In genomic region chr3:40299721-40300335, GRCh38 we compare ENCODE assay signal across 11 cellular contexts. TPM values are rescaled to one million over a fixed set of nuclear protein-coding genes. Genes with fewer than 3 reads are reported as not detected.
DNase-seq lines count a peak whose midpoint lies in the region; ATAC-seq and TF ChIP-seq lines count a peak whose summit lies in the region.
"Had no signal": no experiment of that assay in that cellular context is flagged by ENCODE, and none has a peak within 500 bp of the region (broad histone marks: within the 10 kb centered on the region; RNA-seq: fewer than 3 reads in every experiment).

No MANE protein-coding gene starts in this region.

- H3K4me3 Mint-ChIP-seq in activated CD8-positive, alpha-beta T cell treated with anti-CD3 and anti-CD28 coated beads for 36 hours = no peak overlapping the region
- H3K4me3 Mint-ChIP-seq: activated CD4-positive, alpha-beta T cell treated with anti-CD3 and anti-CD28 coated beads, Interleukin-2, amount 10 ng/mL, durations not matched to agents 24 days and 14 days had no signal

- DNase-seq in GM03348 (ENCODE audit: low spot score) (peak; percentile 33), SIG-M5 (lab: John Stamatoyannopoulos, UW) (peak; percentile 94), fibroblast of peridontal ligament (ENCODE audit: extremely low read depth) (peak; percentile 95), osteoblast (ENCODE audit: insufficient read length, low spot score, missing footprints) (no peak), WERI-Rb-1 (no peak), DMS153 treated with DMSO at 0.1 percent for 48 hours (lab: John Stamatoyannopoulos, UW; ENCODE audit: unreplicated experiment) (no peak)
- no peak for DNase-seq in activated naive CD4-positive, alpha-beta T cell treated with Interleukin-2 at 50 U/mL for 16 hours
- DNase-seq in activated CD8-positive, alpha-beta T cell treated with anti-CD3 and anti-CD28 coated beads for 36 hours = no peak
- DNase-seq: activated CD4-positive, alpha-beta T cell treated with anti-CD3 and anti-CD28 coated beads, Interleukin-2, amount 10 ng/mL, durations not matched to agents 24 days and 14 days; NCI-H524; stimulated activated CD4-positive, alpha-beta T cell treated with anti-CD3 and anti-CD28 coated beads, Interleukin-4, amount 100 ng/mL, for 24 hours had no signal

- H2AFZ ChIP-seq in osteoblast (ENCODE audit: low read length) = peak overlapping the region; percentile 70

- no peaks in the 10 kb centered on the region for H3K4me1 Mint-ChIP-seq in activated CD8-positive, alpha-beta T cell treated with anti-CD3 and anti-CD28 coated beads for 36 hours (ENCODE audit: low read depth)
- H3K4me1 Mint-ChIP-seq: activated CD4-positive, alpha-beta T cell treated with anti-CD3 and anti-CD28 coated beads, Interleukin-2, amount 10 ng/mL, durations not matched to agents 24 days and 14 days had no signal

- intact Hi-C loops in activated CD8-positive, alpha-beta T cell treated with anti-CD3 and anti-CD28 coated beads for 36 hours (cut with micrococcal nuclease) = no loop called here

- POLR2A ChIA-PET in activated CD8-positive, alpha-beta T cell treated with anti-CD3 and anti-CD28 coated beads for 36 hours (lab: Charles Lee) = interaction anchor here (1.0 kb wide), 1 partner anchor 9 kb away, joined by 3 read pairs; no protein-coding TSS in a partner anchor

- no peak overlapping the region for H3K27ac Mint-ChIP-seq in activated CD8-positive, alpha-beta T cell treated with anti-CD3 and anti-CD28 coated beads for 36 hours
- H3K27ac Mint-ChIP-seq: activated CD4-positive, alpha-beta T cell treated with anti-CD3 and anti-CD28 coated beads, Interleukin-2, amount 10 ng/mL, durations not matched to agents 24 days and 14 days had no signal

- H3K4me3 ChIP-seq in osteoblast (ENCODE audit: insufficient read depth, low read length) = no peak overlapping the region
- no peak overlapping the region for H3K4me3 ChIP-seq in WERI-Rb-1 (ENCODE audit: low read depth, low read length)

- no peaks in the 10 kb centered on the region for H3K9me3 Mint-ChIP-seq in activated CD8-positive, alpha-beta T cell treated with anti-CD3 and anti-CD28 coated beads for 36 hours

- H3K79me2 ChIP-seq in osteoblast (ENCODE audit: insufficient read depth, low read length) = no peaks in the 10 kb centered on the region

- no peaks in the 10 kb centered on the region for H4K20me1 ChIP-seq in osteoblast (ENCODE audit: insufficient read depth, low read length)

- H3K4me2 ChIP-seq in osteoblast (ENCODE audit: insufficient read depth, low read length) = peak overlapping the region; percentile 66

- H3K27me3 ChIP-seq in osteoblast (ENCODE audit: insufficient read depth, low read length) (no peaks in the 10 kb centered on the region), WERI-Rb-1 (ENCODE audit: insufficient read depth, low read depth, severe bottlenecking) (no peaks in the 10 kb centered on the region)

- H3K36me3 Mint-ChIP-seq in activated CD8-positive, alpha-beta T cell treated with anti-CD3 and anti-CD28 coated beads for 36 hours (ENCODE audit: low read depth) = peaks cover 8% of the 10 kb centered on the region

- TF ChIP-seq CTCF in osteoblast (IDR thresholded peaks at IDR 0.05; ENCODE audit: extremely low read depth, low read depth, low read length) (no peak), WERI-Rb-1 (IDR thresholded peaks at IDR 0.05; ENCODE audit: low read depth, low read length) (no peak)
- TF ChIP-seq CTCF in activated CD8-positive, alpha-beta T cell treated with anti-CD3 and anti-CD28 coated beads for 36 hours (IDR thresholded peaks at IDR 0.05) = no peak

- peaks cover 22% of the 10 kb centered on the region for H3K4me1 ChIP-seq in osteoblast (ENCODE audit: insufficient read depth, low read length)

- no peaks in the 10 kb centered on the region for H3K27me3 Mint-ChIP-seq in activated CD8-positive, alpha-beta T cell treated with anti-CD3 and anti-CD28 coated beads for 36 hours
- H3K27me3 Mint-ChIP-seq: activated CD4-positive, alpha-beta T cell treated with anti-CD3 and anti-CD28 coated beads, Interleukin-2, amount 10 ng/mL, durations not matched to agents 24 days and 14 days had no signal

- H3K36me3 ChIP-seq in osteoblast (ENCODE audit: insufficient read depth, low read length) = no peaks in the 10 kb centered on the region
- no peaks in the 10 kb centered on the region for H3K36me3 ChIP-seq in WERI-Rb-1

- H3K27ac ChIP-seq in osteoblast (ENCODE audit: low read depth, low read length) (peak overlapping the region; percentile 74), WERI-Rb-1 (no peak overlapping the region)

- ATAC-seq in activated CD8-positive, alpha-beta T cell treated with anti-CD3 and anti-CD28 coated beads for 36 hours = no peak

- CTCF ChIA-PET in activated CD8-positive, alpha-beta T cell treated with anti-CD3 and anti-CD28 coated beads for 36 hours (lab: Charles Lee) = interaction anchor here (1.6 to 1.9 kb wide), 2 partner anchors 9 to 18 kb away, joined by 4 to 5 read pairs; no protein-coding TSS in a partner anchor

- H3K9me3 ChIP-seq in osteoblast (ENCODE audit: low read depth, low read length) (no peaks in the 10 kb centered on the region), WERI-Rb-1 (ENCODE audit: severe bottlenecking) (no peaks in the 10 kb centered on the region)

RNA-seq across cellular contexts. Expression of gene EIF1B, which starts 9.7 kb away (rescaled TPM):
- 19.2 and 23.0 TPM in 2 replicates for total RNA-seq in osteoblast
- total RNA-seq in activated CD8-positive, alpha-beta T cell treated with anti-CD3 and anti-CD28 coated beads for 36 hours = 10 to 100 TPM; 38.2 to 42.3 TPM

Comparison
In these comparisons a context has a peak if more than half of its experiments do, and no peak if none do; other contexts are left out.
1. DNase-seq: peak in GM03348 (single experiment), SIG-M5 (single experiment) and fibroblast of peridontal ligament (single experiment); none in osteoblast (single experiment), WERI-Rb-1 (single experiment), DMS153 treated with DMSO at 0.1 percent for 48 hours (single experiment), activated naive CD4-positive, alpha-beta T cell treated with Interleukin-2 at 50 U/mL for 16 hours (single experiment) and activated CD8-positive, alpha-beta T cell treated with anti-CD3 and anti-CD28 coated beads for 36 hours (single experiment).